Comparison of ENCODE assay signal across 7 cellular contexts in genomic region chr20:53829086-53829703, GRCh38.
DNase-seq lines count a peak whose midpoint lies in the region; ATAC-seq and TF ChIP-seq lines count a peak whose summit lies in the region.

No MANE protein-coding gene starts in this region.

- no peaks in the 10 kb centered on the region for H3K79me2 ChIP-seq in GM23248 (ENCODE audit: insufficient read depth)

- no peaks in the 10 kb centered on the region for H3K9me2 ChIP-seq in GM23248 (ENCODE audit: insufficient read depth)

- TF ChIP-seq CTCF in endothelial cell (IDR thresholded peaks at IDR 0.05; ENCODE audit: unreplicated experiment): no peak

- DNase-seq in GM23248 (peak; percentile 99), SJSA1 (ENCODE audit: low read depth in 1 of 2, low spot score in 2 of 2) (peak; percentile 77 to 95), endothelial cell (ENCODE audit: low spot score) (no peak), NCI-H526 (lab: John Stamatoyannopoulos, UW) (no peak), NCI-H2171 (lab: John Stamatoyannopoulos, UW) (no peak)
- peak in 2 of 10 donors; percentile 18 to 25 for DNase-seq in naive thymus-derived CD8-positive, alpha-beta T cell

- H4K20me1 ChIP-seq in GM23248 (ENCODE audit: insufficient read depth): no peaks in the 10 kb centered on the region

- H3K27me3 ChIP-seq in GM23248 (replicated peaks; ENCODE audit: insufficient read depth): no peaks in the 10 kb centered on the region
- no peaks in the 10 kb centered on the region for H3K27me3 ChIP-seq in SJSA1 (replicated peaks)

- H3K4me1 ChIP-seq in GM23248 (ENCODE audit: insufficient read depth) (peaks cover 40% of the 10 kb centered on the region), SJSA1 (replicated peaks) (peaks cover 51% of the 10 kb centered on the region)

- H3K9me3 Mint-ChIP-seq in endothelial cell (ENCODE audit: unreplicated experiment): no peaks in the 10 kb centered on the region
- H3K9me3 Mint-ChIP-seq in naive thymus-derived CD8-positive, alpha-beta T cell: peaks cover 0 to 12% (median 0%) of the 10 kb centered on the region in 9 donors

- WGBS in GM23248 (ENCODE audit: low coverage in 1 of 2, low lambda C conversion rate in 2 of 2, missing lambda C conversion rate in 2 of 2), 2 experiments: 0 to 2% methylated on average over 9 of the region's 9 CpGs

- peaks cover 43% of the 10 kb centered on the region for H3F3A ChIP-seq in GM23248 (ENCODE audit: insufficient read depth)

- H3K27ac Mint-ChIP-seq in endothelial cell (ENCODE audit: unreplicated experiment): peak overlapping the region; percentile 78
- peak overlapping the region; percentile 88 to 98 (median 95) for H3K27ac Mint-ChIP-seq in naive thymus-derived CD8-positive, alpha-beta T cell

- POLR2A ChIA-PET in naive thymus-derived CD8-positive, alpha-beta T cell (lab: Charles Lee): interaction anchor here (3.0 kb wide), 1 partner anchor 11 kb away, joined by 8 read pairs; no protein-coding TSS in a partner anchor

- H3K27me3 Mint-ChIP-seq in endothelial cell (ENCODE audit: unreplicated experiment): no peaks in the 10 kb centered on the region
- no peaks in the 10 kb centered on the region for H3K27me3 Mint-ChIP-seq in naive thymus-derived CD8-positive, alpha-beta T cell

- ATAC-seq in naive thymus-derived CD8-positive, alpha-beta T cell: peak; percentile 73 to 75
- ATAC-seq in GM21528 (IDR thresholded peaks at IDR 0.05; ENCODE audit: low FRiP score, unreplicated experiment): no peak

- H3K4me1 Mint-ChIP-seq in endothelial cell (ENCODE audit: unreplicated experiment): peaks cover 30% of the 10 kb centered on the region
- H3K4me1 Mint-ChIP-seq in naive thymus-derived CD8-positive, alpha-beta T cell: peaks cover 22 to 79% (median 67%) of the 10 kb centered on the region in 4 donors

- H3K4me3 Mint-ChIP-seq in endothelial cell (ENCODE audit: unreplicated experiment): no peak overlapping the region
- H3K4me3 Mint-ChIP-seq in naive thymus-derived CD8-positive, alpha-beta T cell: peak overlapping the region; percentile 76 to 93 (median 87)

- H3K27ac ChIP-seq in GM23248 (peak overlapping the region; percentile 100), SJSA1 (peak overlapping the region; percentile 100)

- no peaks in the 10 kb centered on the region for H3K36me3 Mint-ChIP-seq in endothelial cell (ENCODE audit: low read depth, unreplicated experiment)
- peaks cover 0 to 2% (median 0%) of the 10 kb centered on the region in 3 donors for H3K36me3 Mint-ChIP-seq in naive thymus-derived CD8-positive, alpha-beta T cell

- peak overlapping the region; percentile 72 for H3K4me3 ChIP-seq in GM23248
- peak overlapping the region; percentile 19 for H3K4me3 ChIP-seq in SJSA1

- peak overlapping the region; percentile 96 for H3K4me2 ChIP-seq in GM23248 (ENCODE audit: unreplicated experiment)

- H3K36me3 ChIP-seq in GM23248 (ENCODE audit: low read depth) (no peaks in the 10 kb centered on the region), SJSA1 (no peaks in the 10 kb centered on the region)

- peak overlapping the region; percentile 99 for H3K9ac ChIP-seq in GM23248

- in situ Hi-C loops in GM23248 (cut with MboI): loop anchor here (10.0 kb wide), 1 partner anchor 54 kb away; no protein-coding TSS in a partner anchor

- H2AFZ ChIP-seq in GM23248: 0 out of 2 replicates have a peak overlapping the region, but pooled peaks have one; percentile 27

- H3K9me3 ChIP-seq in GM23248 (ENCODE audit: low read depth): no peaks in the 10 kb centered on the region
- no peaks in the 10 kb centered on the region for H3K9me3 ChIP-seq in SJSA1 (replicated peaks)

Comparison
In these comparisons a context has a peak if more than half of its experiments do, and no peak if none do; other contexts are left out.
1. DNase-seq: peak in GM23248 (single experiment) and SJSA1 (2 of 2); none in endothelial cell (single experiment), NCI-H526 (0 of 2) and NCI-H2171 (single experiment).